In the genomic region with DNA sequence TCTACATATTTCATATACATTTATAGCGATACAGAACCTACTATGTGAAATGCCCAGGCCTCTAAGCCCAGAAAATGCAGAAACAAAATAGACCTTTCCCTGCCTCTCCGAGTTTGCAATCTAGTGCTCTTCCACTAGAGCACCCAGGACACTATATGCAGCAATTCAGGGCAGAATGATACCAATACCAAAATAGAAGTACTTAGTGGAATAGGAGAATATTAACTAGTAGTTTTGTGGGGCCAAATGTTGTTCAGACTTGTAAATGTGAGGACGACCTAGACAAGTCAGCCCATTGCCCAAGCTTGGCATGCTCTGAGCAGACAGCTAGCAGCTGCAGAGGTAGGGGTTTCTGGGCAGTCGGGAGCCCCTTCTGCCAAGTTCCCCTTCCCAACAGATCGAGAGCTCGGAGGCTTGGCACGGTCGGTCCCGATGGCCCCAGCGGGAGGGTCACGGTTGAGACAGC, we compare ENCODE assay signal across 8 cellular contexts. TPM values are rescaled to one million over a fixed set of nuclear protein-coding genes. Genes with fewer than 3 reads are reported as not detected.
DNase-seq lines count a peak whose midpoint lies in the region; ATAC-seq and TF ChIP-seq lines count a peak whose summit lies in the region.

No MANE protein-coding gene starts in this region.

- TF ChIP-seq CTCF in epithelial cell of proximal tubule (conservative IDR thresholded peaks at IDR 0.05; ENCODE audit: low read depth, low read length) (peak; percentile 5), sigmoid colon (IDR thresholded peaks at IDR 0.05) (no peak), WERI-Rb-1 (IDR thresholded peaks at IDR 0.05; ENCODE audit: low read depth, low read length) (no peak)

- no peaks in the 10 kb centered on the region for H3K36me3 ChIP-seq in MG63
- no peaks in the 10 kb centered on the region for H3K36me3 ChIP-seq in sigmoid colon
- H3K36me3 ChIP-seq in WERI-Rb-1, result no peaks in the 10 kb centered on the region

- 11 to 16% methylated on average over 11 of the region's 11 CpGs for WGBS in sigmoid colon, 2 donors

- TF ChIP-seq POLR2A in sigmoid colon (IDR thresholded peaks at IDR 0.05), result no peak

- H3K9me3 ChIP-seq in MG63 (no peaks in the 10 kb centered on the region), sigmoid colon (no peaks in the 10 kb centered on the region), WERI-Rb-1 (ENCODE audit: severe bottlenecking) (no peaks in the 10 kb centered on the region)

- TF ChIP-seq EP300 in sigmoid colon (IDR thresholded peaks at IDR 0.05), result no peak

- ATAC-seq in GM21447 (IDR thresholded peaks at IDR 0.05; ENCODE audit: unreplicated experiment), result no peak

- H3K27me3 ChIP-seq in MG63 (peaks cover 13% of the 10 kb centered on the region), sigmoid colon (peaks cover 17 to 74% (median 45%) of the 10 kb centered on the region in 3 donors), WERI-Rb-1 (ENCODE audit: insufficient read depth, low read depth, severe bottlenecking) (no peaks in the 10 kb centered on the region)

- no peak overlapping the region for H3K27ac ChIP-seq in sigmoid colon
- no peak overlapping the region for H3K27ac ChIP-seq in WERI-Rb-1

- peaks cover 0 to 27% (median 24%) of the 10 kb centered on the region in 4 donors for H3K4me1 ChIP-seq in sigmoid colon

- DNase-seq in EH (ENCODE audit: low read depth), result peak; percentile 59
- DNase-seq in MG63, result no peak
- DNase-seq in epithelial cell of proximal tubule (ENCODE audit: low read depth), result no peak
- no peak for DNase-seq in sigmoid colon
- DNase-seq in H4 (ENCODE audit: low spot score), result no peak
- no peak for DNase-seq in WERI-Rb-1
- no peak for DNase-seq in NCI-H510A (lab: John Stamatoyannopoulos, UW)

- H3K4me3 ChIP-seq in MG63 (peak overlapping the region; percentile 31; the same call in 1 of the 2 replicates), epithelial cell of proximal tubule (ENCODE audit: low read depth, low read length) (peak overlapping the region; percentile 44), sigmoid colon (peak overlapping the region in 3 of 4 donors; percentile 5 to 52 (median 19)), WERI-Rb-1 (ENCODE audit: low read depth, low read length) (no peak overlapping the region)

- intact Hi-C loops in sigmoid colon (cut with DNase I), result no loop called here

RNA-seq across cellular contexts. Expression of gene FLT1, which starts 35.8 kb away (rescaled TPM):
- 0.15 and 0.66 TPM in 2 replicates for total RNA-seq in MG63 (2014; rRNA removed; shearing (Covaris generic); ENCODE audit: low replicate concordance)
- total RNA-seq in epithelial cell of proximal tubule (under 0.01 and 0.17 TPM in 2 replicates), sigmoid colon (10 to 100 TPM in 1 of 4 donors, 1 to 10 TPM in 3; 5.7 to 18.3 (median 7.5) TPM)
- polyA plus RNA-seq in sigmoid colon, result 1 to 10 TPM in 1 of 3 donors, under 1 TPM in 2; under 0.01 to 4.6 (median 0.69) TPM
- 0.25 and 0.43 TPM in 2 replicates for total RNA-seq in H4 (2014; rRNA removed; shearing (Covaris generic))
